In the genomic region with DNA sequence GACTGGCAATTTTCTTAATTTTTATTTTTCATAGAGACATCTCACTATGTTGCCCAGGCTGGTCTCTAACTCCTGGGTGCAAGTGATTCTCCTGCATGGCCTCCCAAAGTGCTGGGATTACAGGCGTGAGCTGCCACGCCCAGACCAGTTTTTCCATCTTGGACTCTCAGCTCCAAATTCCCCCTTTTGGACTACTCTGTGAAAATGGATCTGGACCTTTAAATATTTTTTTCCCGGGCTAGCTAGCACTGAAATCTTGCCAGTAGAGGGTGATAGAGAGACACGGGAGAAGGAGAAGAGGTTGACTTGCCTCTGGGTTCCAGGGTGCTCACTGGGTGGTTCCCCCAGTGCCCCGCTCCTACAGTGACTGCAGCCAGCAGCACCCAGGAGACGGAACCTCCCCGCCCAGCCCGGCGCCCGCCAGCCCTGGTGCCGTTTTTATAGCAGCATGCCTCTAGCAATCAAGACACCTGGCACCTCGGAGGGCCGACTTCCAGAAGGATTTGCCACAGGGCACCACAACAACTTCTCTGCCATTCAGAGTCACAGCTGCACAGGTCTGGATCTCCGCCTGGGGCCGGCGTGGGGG, we compare ENCODE assay signal across 8 cellular contexts. TPM values are rescaled to one million over a fixed set of nuclear protein-coding genes. Genes with fewer than 3 reads are reported as not detected.
A peak's percentile ranks its signal among the peaks of the same experiment; 100 is the strongest.
DNase-seq lines count a peak whose midpoint lies in the region; ATAC-seq and TF ChIP-seq lines count a peak whose summit lies in the region.

No MANE protein-coding gene starts in this region.

- H3K4me1 Mint-ChIP-seq in T-helper 2 cell treated with Interferon-gamma antibody and Interleukin-4, amounts not matched to agents 5 μg/mL and 100 μg/mL, for 36 hours (ENCODE audit: low read depth) = no peaks in the 10 kb centered on the region
- H3K4me1 Mint-ChIP-seq in chondrocyte (ENCODE audit: low read depth) = peaks cover 11% of the 10 kb centered on the region

- H3K9me3 Mint-ChIP-seq in T-helper 2 cell treated with Interferon-gamma antibody and Interleukin-4, amounts not matched to agents 5 μg/mL and 100 μg/mL, for 36 hours = peaks cover 14% of the 10 kb centered on the region
- H3K9me3 Mint-ChIP-seq in chondrocyte (ENCODE audit: low read depth) = peaks cover 7% of the 10 kb centered on the region

- no peak overlapping the region for H3K27ac ChIP-seq in left lung

- ATAC-seq in GM18520 (IDR thresholded peaks at IDR 0.05; ENCODE audit: unreplicated experiment) = peak; percentile 93
- ATAC-seq in HG03025 (IDR thresholded peaks at IDR 0.05; ENCODE audit: low FRiP score, unreplicated experiment) = peak; percentile 86
- peak; percentile 99 for ATAC-seq in left lung

- H3K4me3 Mint-ChIP-seq in T-helper 2 cell treated with Interferon-gamma antibody and Interleukin-4, amounts not matched to agents 5 μg/mL and 100 μg/mL, for 36 hours = no peak overlapping the region
- peak overlapping the region; percentile 66 for H3K4me3 Mint-ChIP-seq in chondrocyte (ENCODE audit: unreplicated experiment)

- DNase-seq in AG20443 (ENCODE audit: low spot score) (peak; percentile 90), NCI-H2029 (lab: John Stamatoyannopoulos, UW) (peak; percentile 58), chondrocyte (ENCODE audit: low spot score) (no peak), left lung (peak; percentile 59 to 88)
- peak; percentile 36 for DNase-seq in T-helper 2 cell treated with Interferon-gamma antibody and Interleukin-4, amounts not matched to agents 5 μg/mL and 100 μg/mL, for 36 hours (ENCODE audit: low spot score)
- DNase-seq in stimulated activated CD4-positive, alpha-beta T cell treated with anti-CD3 and anti-CD28 coated beads, Interleukin-4, amount 100 ng/mL, for 24 hours = peak; percentile 36

- no peaks in the 10 kb centered on the region for H3K27me3 Mint-ChIP-seq in T-helper 2 cell treated with Interferon-gamma antibody and Interleukin-4, amounts not matched to agents 5 μg/mL and 100 μg/mL, for 36 hours (ENCODE audit: low read depth)
- no peaks in the 10 kb centered on the region for H3K27me3 Mint-ChIP-seq in chondrocyte (ENCODE audit: low read depth)

- no peaks in the 10 kb centered on the region for H3K27me3 ChIP-seq in left lung

- no peaks in the 10 kb centered on the region for H3K36me3 ChIP-seq in left lung

- intact Hi-C loops in left lung (cut with DNase I) = no loop called here

- peaks cover 3% of the 10 kb centered on the region for H3K36me3 Mint-ChIP-seq in T-helper 2 cell treated with Interferon-gamma antibody and Interleukin-4, amounts not matched to agents 5 μg/mL and 100 μg/mL, for 36 hours (ENCODE audit: low read depth)
- no peaks in the 10 kb centered on the region for H3K36me3 Mint-ChIP-seq in chondrocyte (ENCODE audit: low read depth)

- no peak overlapping the region for H3K27ac Mint-ChIP-seq in T-helper 2 cell treated with Interferon-gamma antibody and Interleukin-4, amounts not matched to agents 5 μg/mL and 100 μg/mL, for 36 hours
- H3K27ac Mint-ChIP-seq in chondrocyte (ENCODE audit: unreplicated experiment) = no peak overlapping the region

- H3K4me3 ChIP-seq in left lung = peak overlapping the region in 1 of 2 donors; percentile 31

- H3K9me3 ChIP-seq in left lung = peaks cover 0 to 5% of the 10 kb centered on the region in 2 donors

- TF ChIP-seq CTCF in chondrocyte (IDR thresholded peaks at IDR 0.05) (peak; percentile 97), left lung (IDR thresholded peaks at IDR 0.05) (peak; percentile 59 to 78)

- H3K4me1 ChIP-seq in left lung = peaks cover 0 to 6% of the 10 kb centered on the region in 2 donors

RNA-seq across cellular contexts. Expression of a gene that starts 34.7 kb away (rescaled TPM):
- total RNA-seq in chondrocyte (33.5 to 39.4 TPM (median 33.5 TPM) in 3 replicates), left lung (10 to 100 TPM; 28.3 to 32.9 TPM)
